In the genomic region with DNA sequence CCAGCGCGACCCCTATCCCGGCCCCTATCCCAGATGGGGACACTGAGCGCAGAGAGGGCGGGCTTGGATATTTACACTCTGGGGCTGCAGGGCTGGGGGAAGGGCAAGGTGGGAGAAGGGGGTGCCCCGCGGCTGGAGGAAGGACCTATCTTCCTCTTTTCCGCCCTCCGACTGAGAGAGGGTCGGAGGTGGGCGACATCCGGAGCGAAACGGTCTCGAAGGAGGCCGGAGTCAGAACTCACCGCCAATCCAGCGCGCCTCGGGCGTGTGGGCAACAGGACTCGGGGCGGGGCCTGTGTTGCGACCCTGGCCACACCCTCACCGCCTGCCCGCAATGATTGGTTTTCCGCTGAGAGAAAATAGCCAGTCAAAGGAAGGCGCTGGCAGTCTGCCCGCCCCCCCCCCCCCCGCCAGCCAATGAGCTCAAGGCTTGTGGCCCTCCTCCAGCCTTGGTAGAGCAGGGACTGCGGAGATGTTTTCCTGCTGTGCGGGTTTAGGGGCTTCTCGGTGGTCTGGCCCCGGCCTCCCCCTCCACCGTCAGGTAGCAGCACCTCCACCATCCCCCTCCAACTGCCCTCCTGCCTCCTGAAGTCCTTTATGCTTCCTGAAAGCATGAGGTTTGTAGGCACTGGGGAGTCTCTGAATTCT, we compare ENCODE assay signal across 8 cellular contexts. TPM values are rescaled to one million over a fixed set of nuclear protein-coding genes. Genes with fewer than 3 reads are reported as not detected.
DNase-seq lines count a peak whose midpoint lies in the region; ATAC-seq, FAIRE-seq and TF ChIP-seq lines count a peak whose summit lies in the region.

A gene with protein sequence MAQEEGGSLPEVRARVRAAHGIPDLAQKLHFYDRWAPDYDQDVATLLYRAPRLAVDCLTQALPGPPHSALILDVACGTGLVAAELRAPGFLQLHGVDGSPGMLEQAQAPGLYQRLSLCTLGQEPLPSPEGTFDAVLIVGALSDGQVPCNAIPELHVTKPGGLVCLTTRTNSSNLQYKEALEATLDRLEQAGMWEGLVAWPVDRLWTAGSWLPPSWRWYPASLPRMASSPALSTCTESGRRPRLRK (minus strand): TSS at position 269 of the 648 bp plus-strand sequence. CDS start 376 bp downstream, outside the sequence.

- peaks cover under 1% of the 10 kb centered on the region for H3K9me3 ChIP-seq in endodermal cell (ENCODE audit: control insufficient read depth, low read length)

- peak; percentile 95 for DNase-seq in COR-L47 (lab: John Stamatoyannopoulos, UW)
- peak; percentile 86 for DNase-seq in HTR-8/SVneo (ENCODE audit: insufficient read length, low spot score)
- DNase-seq in NOMO-1 treated with dmso at 0.1 percent for 144 hours (lab: John Stamatoyannopoulos, UW; ENCODE audit: unreplicated experiment), result peak; percentile 100
- peak; percentile 72 for DNase-seq in activated CD8-positive, alpha-beta memory T cell treated with anti-CD3 and anti-CD28 coated beads, Interleukin-2, amount 50 U/mL, for 1 hour (ENCODE audit: extremely low read depth)
- DNase-seq in endodermal cell, result peak; percentile 98
- peak; percentile 91 for DNase-seq in midbrain (lab: John Stamatoyannopoulos, UW)
- DNase-seq in stimulated activated CD8-positive, alpha-beta memory T cell treated with anti-CD3 and anti-CD28 coated beads, Interleukin-15, amount 100 ng/mL, for 48 hours (ENCODE audit: low read depth in 2 of 2), result peak; percentile 88 to 91

- TF ChIP-seq CTCF in endodermal cell (conservative IDR thresholded peaks at IDR 0.05), result no peak

- peak within 1 kb of the TSS; percentile 92 for H3K27ac Mint-ChIP-seq in endodermal cell

- no peaks in the 10 kb centered on the region for H3K36me3 ChIP-seq in endodermal cell (ENCODE audit: control insufficient read depth, insufficient read depth, low read length)

- no peak for FAIRE-seq in HTR-8/SVneo (lab: Jason Lieb, UNC)

- peaks cover 4% of the 10 kb centered on the region for H3K9me3 Mint-ChIP-seq in endodermal cell

- H3K4me1 Mint-ChIP-seq in endodermal cell, result peaks cover 10% of the 10 kb centered on the region

- peak within 1 kb of the TSS; percentile 83 for H3K4me3 ChIP-seq in endodermal cell (ENCODE audit: low read length)

- peak within 1 kb of the TSS; percentile 62 for H3K9ac ChIP-seq in endodermal cell (ENCODE audit: extremely low read depth, low read length, poor library complexity, severe bottlenecking)

- H3K27me3 ChIP-seq in endodermal cell (ENCODE audit: control insufficient read depth, insufficient read depth, low read length, poor library complexity, severe bottlenecking), result no peaks in the 10 kb centered on the region

- peak; percentile 79 for ATAC-seq in GM21367 (IDR thresholded peaks at IDR 0.05; ENCODE audit: unreplicated experiment)

- H3K4me1 ChIP-seq in endodermal cell (ENCODE audit: control insufficient read depth, insufficient read depth, low read length), result no peaks in the 10 kb centered on the region

- 2 to 3% methylated on average over 8 to 33 of the region's 35 CpGs for WGBS in endodermal cell (ENCODE audit: insufficient coverage in 1 of 2, insufficient read length in 1 of 2), 2 experiments

- H3K27ac ChIP-seq in endodermal cell (ENCODE audit: low read depth, low read length), result no peak within 1 kb of the TSS

- H3K27me3 Mint-ChIP-seq in endodermal cell (ENCODE audit: insufficient read depth), result no peaks in the 10 kb centered on the region

- H3K4me3 Mint-ChIP-seq in endodermal cell, result peak within 1 kb of the TSS; percentile 78

- H3K36me3 Mint-ChIP-seq in endodermal cell (ENCODE audit: low read depth), result peaks cover 5% of the 10 kb centered on the region

RNA-seq across cellular contexts. Expression of the gene that starts here (rescaled TPM):
- total RNA-seq in endodermal cell, result 10 to 100 TPM; 20.9 to 22.2 TPM
- polyA plus RNA-seq in endodermal cell (2013, experiment 1 of 2), result 4.3 TPM
- 4.2 TPM for polyA plus RNA-seq in endodermal cell (2013, experiment 2 of 2)
